ENCODE assay signal across 21 cellular contexts in the genomic region with DNA sequence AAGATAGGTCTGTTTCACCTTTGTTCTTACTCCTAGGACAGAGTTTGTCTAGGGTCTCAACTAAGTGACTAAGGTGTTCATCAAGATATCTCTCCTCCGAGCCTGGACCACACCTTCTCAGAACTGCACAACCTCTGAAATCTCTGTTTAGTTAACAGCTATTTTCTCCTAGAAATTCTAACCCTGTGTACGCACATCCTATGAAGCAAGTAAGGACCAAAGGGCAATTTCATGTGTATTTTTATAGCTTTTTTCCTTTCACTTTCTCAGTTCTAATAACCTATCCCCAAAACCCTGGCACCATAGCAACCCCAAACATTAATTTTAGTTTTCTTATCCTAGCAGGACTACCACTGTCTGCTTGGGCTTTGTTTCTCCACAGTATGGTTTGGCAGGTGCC.
"Had no signal": no experiment of that assay in that cellular context is flagged by ENCODE, and none has a peak within 500 bp of the region (broad histone marks: within the 10 kb centered on the region; RNA-seq: fewer than 3 reads in every experiment).

No MANE protein-coding gene starts in this region.

- H3K9me3 ChIP-seq: left ventricle myocardium inferior, neutrophil, ovary, testis, vagina had no signal

- H3K4me1 ChIP-seq: testis, tibial nerve, upper lobe of right lung, vagina had no signal

- H3K4me3 ChIP-seq: dorsolateral prefrontal cortex, left ventricle myocardium inferior, lung, ovary, testis, tibial nerve, upper lobe of right lung, vagina had no signal

- ATAC-seq: esophagus mucosa; right cardiac atrium; stimulated activated effector memory CD8-positive, alpha-beta T cell treated with anti-CD3 and anti-CD28 coated beads, Interleukin-12 subunit alpha, Interleukin-12 subunit beta, amount 100 ng/mL, for 72 hours; upper lobe of right lung had no signal

- H3K4me3 Mint-ChIP-seq: naive B cell; stimulated activated effector memory CD8-positive, alpha-beta T cell treated with anti-CD3 and anti-CD28 coated beads, Interleukin-12 subunit alpha, Interleukin-12 subunit beta, amount 100 ng/mL, for 72 hours; stimulated activated naive CD8-positive, alpha-beta T cell treated with anti-CD3 and anti-CD28 coated beads, Interleukin-15, Interleukin-2, amounts not matched to agents 100 ng/mL and 50 ng/mL, for 24 hours had no signal

- H3K27me3 ChIP-seq: dorsolateral prefrontal cortex, neutrophil, ovary, testis, tibial nerve, upper lobe of right lung, vagina had no signal

- H3K27me3 Mint-ChIP-seq: naive B cell; stimulated activated naive CD8-positive, alpha-beta T cell treated with anti-CD3 and anti-CD28 coated beads, Interleukin-15, Interleukin-2, amounts not matched to agents 100 ng/mL and 50 ng/mL, for 24 hours had no signal

- H3K27ac ChIP-seq: left ventricle myocardium inferior, neutrophil, ovary, testis, tibial nerve, upper lobe of right lung, vagina had no signal

- DNase-seq: cortex of kidney; dorsolateral prefrontal cortex; effector CD8-positive, alpha-beta T cell; islet precursor cell; left ventricle myocardium inferior; mesenchymal stem cell; midbrain; naive B cell; ovary; right cardiac atrium; stimulated activated CD4-positive, alpha-beta T cell treated with anti-CD3 and anti-CD28 coated beads, Interleukin-4, amount 100 ng/mL, for 1 hour; stimulated activated CD8-positive, alpha-beta memory T cell treated with anti-CD3 and anti-CD28 coated beads, Interleukin-4, amount 100 ng/mL, for 48 hours; testis; upper lobe of right lung had no signal

- H3K27ac Mint-ChIP-seq: naive B cell; stimulated activated effector memory CD8-positive, alpha-beta T cell treated with anti-CD3 and anti-CD28 coated beads, Interleukin-12 subunit alpha, Interleukin-12 subunit beta, amount 100 ng/mL, for 72 hours; stimulated activated naive CD8-positive, alpha-beta T cell treated with anti-CD3 and anti-CD28 coated beads, Interleukin-15, Interleukin-2, amounts not matched to agents 100 ng/mL and 50 ng/mL, for 24 hours had no signal

- H3K36me3 ChIP-seq: left ventricle myocardium inferior, neutrophil, ovary, upper lobe of right lung, vagina had no signal
